In genomic region chr1:230233786-230234185, GRCh38 we compare ENCODE assay signal across 32 cellular contexts.
"Had no signal": no experiment of that assay in that cellular context is flagged by ENCODE, and none has a peak within 500 bp of the region (broad histone marks: within the 10 kb centered on the region; RNA-seq: fewer than 3 reads in every experiment).

No MANE protein-coding gene starts in this region.

- H3K27me3 ChIP-seq: adrenal gland had no signal

- DNase-seq: activated B cell treated with CpG ODN at 0.5 μM for 24 hours; activated CD4-positive, alpha-beta T cell treated with anti-CD3 and anti-CD28 coated beads for 48 hours; activated CD4-positive, alpha-beta T cell treated with anti-CD3 and anti-CD28 coated beads, Interleukin-2, amount 50 U/mL, for 1 hour; activated CD4-positive, alpha-beta T cell treated with anti-CD3 and anti-CD28 coated beads, Interleukin-2, amount 50 U/mL, for 48 hours; activated CD8-positive, alpha-beta memory T cell treated with anti-CD3 and anti-CD28 coated beads for 24 hours; activated CD8-positive, alpha-beta T cell treated with anti-CD3 and anti-CD28 coated beads for 36 hours; activated effector memory CD4-positive, alpha-beta T cell treated with anti-CD3 and anti-CD28 coated beads, Interleukin-2, amount 50 U/mL, for 16 hours; activated naive CD4-positive, alpha-beta T cell treated with anti-CD3 and anti-CD28 coated beads for 36 hours; activated naive CD8-positive, alpha-beta T cell treated with anti-CD3 and anti-CD28 coated beads for 36 hours; activated naive CD8-positive, alpha-beta T cell treated with anti-CD3 and anti-CD28 coated beads, Interleukin-2, amount 50 U/mL, for 24 hours; activated T-cell treated with anti-CD3 and anti-CD28 coated beads, Interleukin-2, amount 50 U/mL, for 4 hours; adrenal gland; amygdala; aorta; cortex of kidney; effector CD8-positive, alpha-beta T cell; foreskin fibroblast; head of caudate nucleus; T-cell; T1000; WERI-Rb-1 had no signal

- H3K27ac ChIP-seq: WERI-Rb-1 had no signal

- H3K27ac Mint-ChIP-seq: activated B cell treated with CpG ODN at 0.5 μM for 24 hours; activated CD8-positive, alpha-beta T cell treated with anti-CD3 and anti-CD28 coated beads for 36 hours; activated naive CD4-positive, alpha-beta T cell treated with anti-CD3 and anti-CD28 coated beads for 36 hours; activated naive CD4-positive, alpha-beta T cell treated with anti-CD3 and anti-CD28 coated beads, Interleukin-2, amount 50 U/mL, for 24 hours; activated naive CD8-positive, alpha-beta T cell treated with anti-CD3 and anti-CD28 coated beads for 36 hours; activated naive CD8-positive, alpha-beta T cell treated with anti-CD3 and anti-CD28 coated beads, Interleukin-2, amount 50 U/mL, for 24 hours; activated T-helper 2 cell treated with anti-CD3 and anti-CD28 coated beads, Interferon-gamma antibody, Interleukin-2, Interleukin-4, amounts not matched to agents 10 μg/mL and 5 μg/mL and 100 μg/mL, durations not matched to agents 14 hours and 24 hours and 36 hours; T-cell; T-helper 1 cell treated with Interleukin-12 subunit alpha and Interleukin-12 subunit beta and Interleukin-4 antibody, amounts not matched to agents 30 μg/mL and 1 μg/mL, for 36 hours; T-helper 2 cell treated with Interferon-gamma antibody and Interleukin-4, amounts not matched to agents 5 μg/mL and 100 μg/mL, for 36 hours had no signal

- H3K36me3 ChIP-seq: adrenal gland had no signal

- H3K4me3 ChIP-seq: adrenal gland had no signal

- H3K9me3 Mint-ChIP-seq: activated B cell treated with CpG ODN at 0.5 μM for 24 hours; activated CD8-positive, alpha-beta T cell treated with anti-CD3 and anti-CD28 coated beads for 36 hours; activated naive CD4-positive, alpha-beta T cell treated with anti-CD3 and anti-CD28 coated beads for 36 hours; activated naive CD4-positive, alpha-beta T cell treated with anti-CD3 and anti-CD28 coated beads, Interleukin-2, amount 50 U/mL, for 24 hours; activated naive CD8-positive, alpha-beta T cell treated with anti-CD3 and anti-CD28 coated beads for 36 hours; activated naive CD8-positive, alpha-beta T cell treated with anti-CD3 and anti-CD28 coated beads, Interleukin-2, amount 50 U/mL, for 24 hours; activated T-cell treated with anti-CD3 and anti-CD28 coated beads, Interleukin-2, amount 50 U/mL, for 4 hours; activated T-helper 2 cell treated with anti-CD3 and anti-CD28 coated beads, Interferon-gamma antibody, Interleukin-2, Interleukin-4, amounts not matched to agents 10 μg/mL and 5 μg/mL and 100 μg/mL, durations not matched to agents 14 hours and 24 hours and 36 hours; central memory CD8-positive, alpha-beta T cell; T-cell; T-helper 1 cell treated with Interleukin-12 subunit alpha and Interleukin-12 subunit beta and Interleukin-4 antibody, amounts not matched to agents 30 μg/mL and 1 μg/mL, for 36 hours; T-helper 2 cell treated with Interferon-gamma antibody and Interleukin-4, amounts not matched to agents 5 μg/mL and 100 μg/mL, for 36 hours had no signal

- FAIRE-seq: bronchial epithelial cell, colon, frontal cortex had no signal

- H3K27me3 Mint-ChIP-seq: activated B cell treated with CpG ODN at 0.5 μM for 24 hours; activated CD8-positive, alpha-beta T cell treated with anti-CD3 and anti-CD28 coated beads for 36 hours; activated naive CD4-positive, alpha-beta T cell treated with anti-CD3 and anti-CD28 coated beads, Interleukin-2, amount 50 U/mL, for 24 hours; activated naive CD8-positive, alpha-beta T cell treated with anti-CD3 and anti-CD28 coated beads for 36 hours; activated naive CD8-positive, alpha-beta T cell treated with anti-CD3 and anti-CD28 coated beads, Interleukin-2, amount 50 U/mL, for 24 hours; brain; central memory CD8-positive, alpha-beta T cell; T-cell had no signal

- H3K9me3 ChIP-seq: adrenal gland had no signal

- H3K4me3 Mint-ChIP-seq: activated B cell treated with CpG ODN at 0.5 μM for 24 hours; activated CD8-positive, alpha-beta T cell treated with anti-CD3 and anti-CD28 coated beads for 36 hours; activated naive CD4-positive, alpha-beta T cell treated with anti-CD3 and anti-CD28 coated beads for 36 hours; activated naive CD4-positive, alpha-beta T cell treated with anti-CD3 and anti-CD28 coated beads, Interleukin-2, amount 50 U/mL, for 24 hours; activated naive CD8-positive, alpha-beta T cell treated with anti-CD3 and anti-CD28 coated beads for 36 hours; activated naive CD8-positive, alpha-beta T cell treated with anti-CD3 and anti-CD28 coated beads, Interleukin-2, amount 50 U/mL, for 24 hours; activated T-cell treated with anti-CD3 and anti-CD28 coated beads, Interleukin-2, amount 50 U/mL, for 4 hours; brain; central memory CD8-positive, alpha-beta T cell; T-cell; T-helper 1 cell treated with Interleukin-12 subunit alpha and Interleukin-12 subunit beta and Interleukin-4 antibody, amounts not matched to agents 30 μg/mL and 1 μg/mL, for 36 hours; T-helper 2 cell treated with Interferon-gamma antibody and Interleukin-4, amounts not matched to agents 5 μg/mL and 100 μg/mL, for 36 hours had no signal

- ATAC-seq: activated CD4-positive, CD25-positive, alpha-beta regulatory T cell treated with anti-CD3 and anti-CD28 coated beads, Interleukin-2, amount 50 U/mL, for 24 hours; activated CD8-positive, alpha-beta T cell treated with anti-CD3 and anti-CD28 coated beads for 36 hours; activated naive CD8-positive, alpha-beta T cell treated with anti-CD3 and anti-CD28 coated beads, Interleukin-2, amount 50 U/mL, for 24 hours; activated T-cell treated with anti-CD3 and anti-CD28 coated beads, Interleukin-2, amount 50 U/mL, for 4 hours; esophagus mucosa; T-cell had no signal
